In genomic region chr6:28838289-28838633, GRCh38 we compare ENCODE assay signal across 8 cellular contexts.
A peak's percentile ranks its signal among the peaks of the same experiment; 100 is the strongest.
DNase-seq lines count a peak whose midpoint lies in the region; ATAC-seq, FAIRE-seq and TF ChIP-seq lines count a peak whose summit lies in the region.

No MANE protein-coding gene starts in this region.

- TF ChIP-seq POLR2A in stomach (IDR thresholded peaks at IDR 0.05) = no peak

- peaks cover 0 to 19% (median 3%) of the 10 kb centered on the region in 7 donors for H3K9me3 Mint-ChIP-seq in CD14-positive monocyte
- no peaks in the 10 kb centered on the region for H3K9me3 Mint-ChIP-seq in natural killer cell treated with Interleukin-12 subunit alpha and Interleukin-12 subunit beta and Interleukin-15 and Interleukin-18, amount 100 ng/mL, for 72 hours

- BruUV-seq in PC-3 (replicated peaks; lab: Mats Ljungman, UMichigan) = no TSS peak

- peaks cover 66 to 86% (median 69%) of the 10 kb centered on the region in 3 donors for H3K27me3 Mint-ChIP-seq in CD14-positive monocyte (ENCODE audit: low read depth in 3 of 3)
- peaks cover 28 to 36% of the 10 kb centered on the region in 2 donors for H3K27me3 Mint-ChIP-seq in natural killer cell treated with Interleukin-12 subunit alpha and Interleukin-12 subunit beta and Interleukin-15 and Interleukin-18, amount 100 ng/mL, for 72 hours

- H3K9me2 ChIP-seq in PC-3 (replicated peaks; ENCODE audit: low read length) = no peaks in the 10 kb centered on the region

- H4K20me1 ChIP-seq in PC-3 (ENCODE audit: low read length) = no peaks in the 10 kb centered on the region

- peak overlapping the region; percentile 93 for H3K4me2 ChIP-seq in PC-3 (ENCODE audit: low read length)

- CTCF ChIA-PET in PC-3 (lab: Charles Lee) = interaction anchor here (0.5 to 1.8 kb wide), 11 partner anchors 26 to 368 kb away, joined by 3 to 17 read pairs (median 4); no protein-coding TSS in a partner anchor

- no peak overlapping the region for H3K27ac Mint-ChIP-seq in CD14-positive monocyte
- peak overlapping the region; percentile 86 to 94 for H3K27ac Mint-ChIP-seq in natural killer cell treated with Interleukin-12 subunit alpha and Interleukin-12 subunit beta and Interleukin-15 and Interleukin-18, amount 100 ng/mL, for 72 hours

- H3K79me2 ChIP-seq in PC-3 (ENCODE audit: low read length) = no peaks in the 10 kb centered on the region

- H3K9ac ChIP-seq in PC-3 (ENCODE audit: low read length) = peak overlapping the region; percentile 56

- no peaks in the 10 kb centered on the region for H3K36me3 ChIP-seq in PC-3 (ENCODE audit: low read depth, low read length)
- no peaks in the 10 kb centered on the region for H3K36me3 ChIP-seq in stomach

- peak overlapping the region; percentile 98 for H2AFZ ChIP-seq in PC-3 (ENCODE audit: low read length)

- TF ChIP-seq CTCF in CD14-positive monocyte (IDR thresholded peaks at IDR 0.05) (no peak), PC-3 (conservative IDR thresholded peaks at IDR 0.05; ENCODE audit: low read depth, low read length) (no peak), fibroblast of mammary gland (conservative IDR thresholded peaks at IDR 0.05; ENCODE audit: control insufficient read depth, insufficient read depth, low read depth, low read length) (no peak), stomach (IDR thresholded peaks at IDR 0.05) (no peak)

- H3K36me3 Mint-ChIP-seq in CD14-positive monocyte = no peaks in the 10 kb centered on the region
- H3K36me3 Mint-ChIP-seq in natural killer cell treated with Interleukin-12 subunit alpha and Interleukin-12 subunit beta and Interleukin-15 and Interleukin-18, amount 100 ng/mL, for 72 hours = no peaks in the 10 kb centered on the region

- H3K27ac ChIP-seq in PC-3 (ENCODE audit: low read length) = no peak overlapping the region
- peak overlapping the region; percentile 67 to 84 (median 75) for H3K27ac ChIP-seq in stomach

- POLR2A ChIA-PET in PC-3 (lab: Charles Lee; ENCODE audit: unreplicated experiment) = interaction anchor here (0.5 to 1.1 kb wide), 3 partner anchors 110 to 1705 kb away, joined by 3 to 12 read pairs (median 5); no protein-coding TSS in a partner anchor

- H3K9me3 ChIP-seq in PC-3 (ENCODE audit: low read length) (no peaks in the 10 kb centered on the region), stomach (no peaks in the 10 kb centered on the region)

- H3K4me3 ChIP-seq in PC-3 (ENCODE audit: low read length) (peak overlapping the region; percentile 80), fibroblast of mammary gland (ENCODE audit: control insufficient read depth, low read depth, low read length) (peak overlapping the region; percentile 93), stomach (peak overlapping the region; percentile 60 to 68 (median 63))

- H3K4me1 ChIP-seq in PC-3 (ENCODE audit: insufficient read depth, low read length) = peaks cover 6% of the 10 kb centered on the region; the same call in 1 of the 2 replicates
- peaks cover 0 to 28% (median 22%) of the 10 kb centered on the region in 4 donors for H3K4me1 ChIP-seq in stomach

- DNase-seq in CD14-positive monocyte (ENCODE audit: low spot score) (peak; percentile 45), HTR-8/SVneo (ENCODE audit: insufficient read length, low spot score) (peak; percentile 24), PC-3 (peak; percentile 87), fibroblast of mammary gland (ENCODE audit: low read depth) (peak; percentile 77), stomach (peak; percentile 72)
- peak; percentile 77 to 81 for DNase-seq in activated T-cell treated with anti-CD3 and anti-CD28 coated beads, Interleukin-2, amount 50 U/mL, for 48 hours
- DNase-seq in natural killer cell treated with Interleukin-12 subunit alpha and Interleukin-12 subunit beta and Interleukin-15 and Interleukin-18, amount 100 ng/mL, for 72 hours (ENCODE audit: low spot score) = peak; percentile 71

- 0 to 1% (median 1%) methylated on average over 11 of the region's 11 CpGs for WGBS in stomach, 5 donors

- no peaks in the 10 kb centered on the region for H3F3A ChIP-seq in PC-3 (ENCODE audit: low read length, unreplicated experiment)

- H3K27me3 ChIP-seq in PC-3 (ENCODE audit: low read length) = no peaks in the 10 kb centered on the region
- peaks cover 0 to 53% (median 11%) of the 10 kb centered on the region in 3 donors for H3K27me3 ChIP-seq in stomach

- TF ChIP-seq EP300 in stomach (IDR thresholded peaks at IDR 0.05) = no peak

- peaks cover 25% of the 10 kb centered on the region for H3K4me1 Mint-ChIP-seq in CD14-positive monocyte
- H3K4me1 Mint-ChIP-seq in natural killer cell treated with Interleukin-12 subunit alpha and Interleukin-12 subunit beta and Interleukin-15 and Interleukin-18, amount 100 ng/mL, for 72 hours (ENCODE audit: low read depth in 2 of 2) = peaks cover 21 to 26% of the 10 kb centered on the region in 2 donors

- FAIRE-seq in HTR-8/SVneo (lab: Jason Lieb, UNC) = no peak

- intact Hi-C loops in CD14-positive monocyte (cut with micrococcal nuclease) = loop anchor here (2.0 to 10.0 kb wide), 4 partner anchors 103 to 179 kb away; no protein-coding TSS in a partner anchor
- intact Hi-C loops in PC-3 (cut with micrococcal nuclease) = loop anchor here (1.0 to 5.0 kb wide), 5 partner anchors 58 to 296 kb away; no protein-coding TSS in a partner anchor
- intact Hi-C loops in stomach (cut with DNase I; ENCODE audit: low total_unique reads) = loop anchor here (10.0 kb wide), 1 partner anchor 177 kb away; no protein-coding TSS in a partner anchor

- H3K4me3 Mint-ChIP-seq in CD14-positive monocyte = peak overlapping the region; percentile 85 to 88
- H3K4me3 Mint-ChIP-seq in natural killer cell treated with Interleukin-12 subunit alpha and Interleukin-12 subunit beta and Interleukin-15 and Interleukin-18, amount 100 ng/mL, for 72 hours = peak overlapping the region; percentile 97

- ATAC-seq in GM19455 (IDR thresholded peaks at IDR 0.05; ENCODE audit: unreplicated experiment) (peak; percentile 49), PC-3 (peak; percentile 53)
- ATAC-seq in natural killer cell treated with Interleukin-12 subunit alpha and Interleukin-12 subunit beta and Interleukin-15 and Interleukin-18, amount 100 ng/mL, for 72 hours = peak; percentile 80 to 85

Comparison
In these comparisons a context has a peak if more than half of its experiments do, and no peak if none do; other contexts are left out.
1. DNase-seq: peak in every context shown above with its lines; median percentile 87 in PC-3; 79 in activated T-cell treated with anti-CD3 and anti-CD28 coated beads, Interleukin-2, amount 50 U/mL, for 48 hours; 77 in fibroblast of mammary gland; 72 in stomach; 71 in natural killer cell treated with Interleukin-12 subunit alpha and Interleukin-12 subunit beta and Interleukin-15 and Interleukin-18, amount 100 ng/mL, for 72 hours; 45 in CD14-positive monocyte; 24 in HTR-8/SVneo.
2. H3K27ac Mint-ChIP-seq: peak in natural killer cell treated with Interleukin-12 subunit alpha and Interleukin-12 subunit beta and Interleukin-15 and Interleukin-18, amount 100 ng/mL, for 72 hours (2 of 2); none in CD14-positive monocyte (0 of 7).
3. Peak in every context shown above with its lines, with median percentiles within 50 percentile points of each other: ATAC-seq and H3K4me3 ChIP-seq.